In the genomic region with DNA sequence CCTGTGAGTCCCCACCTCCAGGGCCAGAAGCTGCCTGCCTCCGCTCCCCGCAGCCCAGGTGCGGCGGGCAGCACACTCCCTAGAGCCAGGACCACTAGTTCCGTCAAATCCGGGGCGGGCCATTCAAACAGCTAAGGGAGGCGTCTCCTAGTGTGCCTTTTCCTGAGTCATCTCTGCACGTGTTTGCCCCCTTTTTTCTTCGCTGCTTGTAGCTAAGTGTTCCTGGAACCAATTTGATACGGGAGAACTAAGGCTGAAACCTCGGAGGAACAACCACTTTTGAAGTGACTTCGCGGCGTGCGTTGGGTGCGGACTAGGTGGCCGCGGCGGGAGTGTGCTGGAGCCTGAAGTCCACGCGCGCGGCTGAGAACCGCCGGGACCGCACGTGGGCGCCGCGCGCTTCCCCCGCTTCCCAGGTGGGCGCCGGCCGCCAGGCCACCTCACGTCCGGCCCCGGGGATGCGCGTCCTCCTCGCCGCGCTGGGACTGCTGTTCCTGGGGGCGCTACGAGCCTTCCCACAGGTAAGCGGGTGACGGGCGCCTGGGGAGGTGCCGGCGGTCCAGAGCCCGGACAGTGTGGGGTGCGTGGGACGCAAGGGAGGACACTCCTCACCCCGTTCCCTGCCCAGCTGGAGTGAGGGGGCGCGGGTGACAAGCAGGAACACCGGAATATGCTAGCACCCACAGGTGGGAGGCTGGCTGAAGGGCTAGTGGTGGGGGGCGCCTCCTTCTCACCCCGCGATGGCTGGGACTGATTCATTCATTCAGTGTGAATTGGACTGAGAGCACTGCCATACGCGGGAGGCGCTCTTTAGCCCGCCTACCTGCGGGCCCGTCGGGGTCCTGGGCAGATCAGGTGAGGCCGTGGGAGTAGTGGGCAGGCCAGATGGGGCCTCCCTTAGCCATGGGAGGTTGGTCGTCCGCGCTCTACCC, we compare ENCODE assay signal across 8 cellular contexts. TPM values are rescaled to one million over a fixed set of nuclear protein-coding genes. Genes with fewer than 3 reads are reported as not detected.
A peak's percentile ranks its signal among the peaks of the same experiment; 100 is the strongest.
DNase-seq lines count a peak whose midpoint lies in the region; ATAC-seq and TF ChIP-seq lines count a peak whose summit lies in the region.
"Had no signal": no experiment of that assay in that cellular context is flagged by ENCODE, and none has a peak within 500 bp of the region (broad histone marks: within the 10 kb centered on the region; RNA-seq: fewer than 3 reads in every experiment).

TSS of gene TNFRSF8 (plus strand) at position 163 of the 932 bp plus-strand sequence. CDS start at position 459, 296 bp downstream.

- intact Hi-C loops in T-helper 2 cell treated with Interferon-gamma antibody and Interleukin-4, amounts not matched to agents 100 ng/mL and 5 ng/mL, for 36 hours (cut with micrococcal nuclease): loop anchor here (1.0 to 10.0 kb wide), 2 partner anchors 16 to 91 kb away; no protein-coding TSS in a partner anchor

- no peak for TF ChIP-seq CTCF in epithelial cell of esophagus (IDR thresholded peaks at IDR 0.05; ENCODE audit: insufficient read depth, low read depth, low read length, missing control alignments)

- peak; percentile 43 for TF ChIP-seq POLR2A in GM18505 (IDR thresholded peaks at IDR 0.05; ENCODE audit: borderline replicate concordance, extremely low read depth, insufficient read depth, insufficient read length)

- peak; percentile 24 for DNase-seq in epithelial cell of esophagus (ENCODE audit: low read depth)
- DNase-seq in stimulated activated CD4-positive, alpha-beta T cell treated with anti-CD3 and anti-CD28 coated beads, Interleukin-1b, Interleukin-23, amount 100 ng/mL, for 48 hours: peak; percentile 79
- no peak for DNase-seq in G401 (ENCODE audit: low spot score)
- DNase-seq in globus pallidus (ENCODE audit: low spot score): no peak
- DNase-seq in NOMO-1 treated with DMSO at 0.1 percent for 48 hours (lab: John Stamatoyannopoulos, UW; ENCODE audit: unreplicated experiment): no peak
- DNase-seq: small intestine had no signal

- ATAC-seq in GM18505 (IDR thresholded peaks at IDR 0.05; ENCODE audit: unreplicated experiment): no peak

- in situ Hi-C loops in G401 (cut with HindIII; ENCODE audit: low sequenced_read_pairs): no loop called here

- no peak within 1 kb of the TSS for H3K4me3 ChIP-seq in epithelial cell of esophagus (ENCODE audit: low read length)

RNA-seq across cellular contexts. Expression of gene TNFRSF8, which starts in this region (rescaled TPM):
- total RNA-seq in T-helper 2 cell treated with Interferon-gamma antibody and Interleukin-4, amounts not matched to agents 100 ng/mL and 5 ng/mL, for 36 hours: 36.9 and 37.6 TPM in 2 replicates
- total RNA-seq in G401 (2014; rRNA removed; shearing (Covaris generic)): 0.25 TPM in 1 of 2 replicates, not detected in the other

Comparison
In these comparisons a context has a peak if more than half of its experiments do, and no peak if none do; other contexts are left out.
1. RNA of gene TNFRSF8 (total RNA-seq): 36.9 to 37.6 TPM in T-helper 2 cell treated with Interferon-gamma antibody and Interleukin-4, amounts not matched to agents 100 ng/mL and 5 ng/mL, for 36 hours; 0.25 TPM in G401; every median in the first group is over 10 times any median in the second.
2. DNase-seq: peak in epithelial cell of esophagus (single experiment) and stimulated activated CD4-positive, alpha-beta T cell treated with anti-CD3 and anti-CD28 coated beads, Interleukin-1b, Interleukin-23, amount 100 ng/mL, for 48 hours (single experiment); none in G401 (single experiment), globus pallidus (single experiment) and NOMO-1 treated with DMSO at 0.1 percent for 48 hours (single experiment).